In genomic region chr12:7078163-7078562, GRCh38 we compare ENCODE assay signal across 32 cellular contexts. TPM values are rescaled to one million over a fixed set of nuclear protein-coding genes. Genes with fewer than 3 reads are reported as not detected.
A peak's percentile ranks its signal among the peaks of the same experiment; 100 is the strongest.
DNase-seq lines count a peak whose midpoint lies in the region; ATAC-seq and TF ChIP-seq lines count a peak whose summit lies in the region.
"Had no signal": no experiment of that assay in that cellular context is flagged by ENCODE, and none has a peak within 500 bp of the region (broad histone marks: within the 10 kb centered on the region; RNA-seq: fewer than 3 reads in every experiment).

No MANE protein-coding gene starts in this region.

- no peak overlapping the region for H3K27ac ChIP-seq in OCI-LY3 (ENCODE audit: low read length)
- no peak overlapping the region for H3K27ac ChIP-seq in foreskin keratinocyte
- H3K27ac ChIP-seq in trophoblast cell (ENCODE audit: low read depth, low read length): no peak overlapping the region
- H3K27ac ChIP-seq in vagina: no peak overlapping the region

- DNase-seq in GM06990 (ENCODE audit: extremely low read depth, insufficient read length): no peak
- DNase-seq in foreskin keratinocyte: no peak
- DNase-seq in trophoblast cell: no peak
- no peak for DNase-seq in vagina (ENCODE audit: extremely low spot score in 2 of 2)
- DNase-seq in nucleus accumbens (lab: John Stamatoyannopoulos, UW): no peak
- DNase-seq: activated CD4-positive, alpha-beta T cell treated with anti-CD3 and anti-CD28 coated beads, Interleukin-2, amount 50 U/mL, for 4 hours; activated CD8-positive, alpha-beta memory T cell treated with anti-CD3 and anti-CD28 coated beads, Interleukin-2, amount 10 ng/mL, durations not matched to agents 7 days and 5 days; activated gamma-delta T cell; activated naive CD8-positive, alpha-beta T cell treated with anti-CD3 and anti-CD28 coated beads for 36 hours; activated T-cell treated with anti-CD3 and anti-CD28 coated beads, Interleukin-2, amount 50 U/mL, for 4 hours; anterior cingulate cortex; effector memory CD4-positive, alpha-beta T cell; H9; hypothalamus; left colon; mammary epithelial cell; NCI-H1436 treated with DMSO at 0.1 percent for 48 hours; NCI-H2107; NCI-H82; T-helper 2 cell; transverse colon had no signal

- H2AK5ac ChIP-seq in trophoblast cell (ENCODE audit: low read length): no peak overlapping the region

- H3K36me3 ChIP-seq in GM06990 (ENCODE audit: control insufficient read depth, insufficient read depth, low read length) (no peaks in the 10 kb centered on the region), OCI-LY3 (replicated peaks; ENCODE audit: low read depth, low read length) (no peaks in the 10 kb centered on the region), trophoblast cell (ENCODE audit: control insufficient read depth in 1 of 2, insufficient read depth in 2 of 2, low read length in 2 of 2) (no peaks in the 10 kb centered on the region), vagina (peaks cover 0 to 27% of the 10 kb centered on the region in 2 donors)
- H3K36me3 ChIP-seq: transverse colon had no signal

- TF ChIP-seq POLR2A in vagina (IDR thresholded peaks at IDR 0.05): no peak

- H3K4ac ChIP-seq in trophoblast cell (ENCODE audit: low read depth, low read length): no peak overlapping the region

- no peak overlapping the region for H2BK12ac ChIP-seq in trophoblast cell (ENCODE audit: low read length)

- H3K79me2 ChIP-seq in OCI-LY3 (ENCODE audit: low read length) (no peaks in the 10 kb centered on the region), trophoblast cell (ENCODE audit: control insufficient read depth, insufficient read depth, low read length, poor library complexity) (no peaks in the 10 kb centered on the region)

- H4K20me1 ChIP-seq in OCI-LY3 (ENCODE audit: insufficient read depth, low read length): no peaks in the 10 kb centered on the region

- no peaks in the 10 kb centered on the region for H3K27me3 ChIP-seq in GM06990 (replicated peaks; ENCODE audit: control insufficient read depth, insufficient read depth, low read length)
- H3K27me3 ChIP-seq in OCI-LY3 (ENCODE audit: low read depth, low read length): 0 out of 2 replicates have a peak, but pooled peaks cover 8% of the 10 kb centered on the region
- H3K27me3 ChIP-seq in foreskin keratinocyte: no peaks in the 10 kb centered on the region
- no peaks in the 10 kb centered on the region for H3K27me3 ChIP-seq in trophoblast cell (ENCODE audit: insufficient read depth, low read length)
- H3K27me3 ChIP-seq in vagina: no peaks in the 10 kb centered on the region
- H3K27me3 ChIP-seq: transverse colon had no signal

- H4K91ac ChIP-seq in trophoblast cell (ENCODE audit: low read depth, low read length): no peak overlapping the region

- H3K9me3 ChIP-seq in OCI-LY3 (ENCODE audit: insufficient read depth, low read length): 0 out of 2 replicates have a peak, but pooled peaks cover 2% of the 10 kb centered on the region
- H3K9me3 ChIP-seq in trophoblast cell (ENCODE audit: insufficient read depth, low read depth, low read length): no peaks in the 10 kb centered on the region
- H3K9me3 ChIP-seq in vagina: no peaks in the 10 kb centered on the region
- H3K9me3 ChIP-seq: transverse colon had no signal

- H3K79me1 ChIP-seq in trophoblast cell (ENCODE audit: low read length): no peaks in the 10 kb centered on the region

- H3K4me2 ChIP-seq in OCI-LY3 (ENCODE audit: low read length): no peak overlapping the region
- H3K4me2 ChIP-seq in trophoblast cell (ENCODE audit: low read length): no peak overlapping the region

- no peak overlapping the region for H4K8ac ChIP-seq in trophoblast cell (ENCODE audit: low read depth, low read length)

- H3K4me3 ChIP-seq in GM06990 (replicated peaks; ENCODE audit: low read depth, low read length) (no peak overlapping the region), OCI-LY3 (ENCODE audit: low read length) (no peak overlapping the region), trophoblast cell (ENCODE audit: low read depth, low read length) (no peak overlapping the region), vagina (no peak overlapping the region)
- H3K4me3 ChIP-seq: transverse colon had no signal

- no peak overlapping the region for H3K23ac ChIP-seq in trophoblast cell (ENCODE audit: low read length)

- intact Hi-C loops in vagina (cut with DNase I): no loop called here

- H2BK120ac ChIP-seq in trophoblast cell (ENCODE audit: insufficient read depth, low read length, poor library complexity): no peak overlapping the region

- TF ChIP-seq CTCF in GM06990 (IDR thresholded peaks at IDR 0.05; ENCODE audit: insufficient read depth, low read length, poor library complexity, severe bottlenecking): peak; percentile 14
- 0 out of 2 replicates have a peak, but pooled peaks have one; percentile 16 for TF ChIP-seq CTCF in OCI-LY3 (IDR thresholded peaks at IDR 0.05; ENCODE audit: low read depth, low read length)
- TF ChIP-seq CTCF in foreskin keratinocyte (conservative IDR thresholded peaks at IDR 0.05): peak; percentile 12
- TF ChIP-seq CTCF in vagina (IDR thresholded peaks at IDR 0.05): no peak

- ATAC-seq in foreskin keratinocyte: no peak
- ATAC-seq: activated CD4-positive, CD25-positive, alpha-beta regulatory T cell treated with anti-CD3 and anti-CD28 coated beads, Interleukin-2, amount 50 U/mL, for 24 hours; activated CD8-positive, alpha-beta memory T cell treated with anti-CD3 and anti-CD28 coated beads, Interleukin-2, amount 10 ng/mL, durations not matched to agents 7 days and 5 days; activated T-cell treated with anti-CD3 and anti-CD28 coated beads, Interleukin-2, amount 50 U/mL, for 4 hours; left colon; natural killer cell treated with Interleukin-12 subunit alpha and Interleukin-12 subunit beta and Interleukin-15 and Interleukin-18, amount 100 ng/mL, for 72 hours; stimulated activated effector memory CD8-positive, alpha-beta T cell treated with anti-CD3 and anti-CD28 coated beads, Interleukin-12 subunit alpha, Interleukin-12 subunit beta, amount 100 ng/mL, for 72 hours had no signal

- H4K12ac ChIP-seq in trophoblast cell (ENCODE audit: low read depth, low read length): no peak overlapping the region

- H2BK5ac ChIP-seq in trophoblast cell (ENCODE audit: low read depth, low read length, poor library complexity): no peak overlapping the region

- no peak overlapping the region for H3K18ac ChIP-seq in trophoblast cell (ENCODE audit: low read length)

- H2AFZ ChIP-seq in OCI-LY3 (ENCODE audit: low read depth, low read length): no peak overlapping the region
- no peak overlapping the region for H2AFZ ChIP-seq in trophoblast cell (ENCODE audit: insufficient read depth, low read length, poor library complexity)

- H3K4me1 ChIP-seq in OCI-LY3 (ENCODE audit: low read length) (no peaks in the 10 kb centered on the region), foreskin keratinocyte (peaks cover 10% of the 10 kb centered on the region), trophoblast cell (ENCODE audit: control insufficient read depth in 1 of 2, insufficient read depth in 2 of 2, low read length in 2 of 2) (peaks cover 2 to 5% of the 10 kb centered on the region in 2 experiments), vagina (peaks cover 37% of the 10 kb centered on the region)

- H3K9ac ChIP-seq in OCI-LY3 (ENCODE audit: low read length): no peak overlapping the region
- H3K9ac ChIP-seq in trophoblast cell (ENCODE audit: low read length): no peak overlapping the region

- H3K14ac ChIP-seq in trophoblast cell (ENCODE audit: low read length): no peak overlapping the region

- no CpG with 5 or more reads among the region's 4 CpGs for WGBS in trophoblast cell (ENCODE audit: extremely low coverage, insufficient coverage, insufficient read length)

RNA-seq across cellular contexts. Expression of gene C1R, which starts 14.1 kb away (rescaled TPM):
- 6.1 and 7.8 TPM in 2 replicates for total RNA-seq in foreskin keratinocyte
- 7.0 and 8.9 TPM in 2 replicates for polyA plus RNA-seq in foreskin keratinocyte
- polyA plus RNA-seq in trophoblast cell (2013): 0.49 and 0.57 TPM in 2 replicates
- total RNA-seq in vagina: 830 TPM

RNA-seq across cellular contexts. Expression of gene C1S, which starts 17.6 kb away (rescaled TPM):
- 1.3 and 1.9 TPM in 2 replicates for total RNA-seq in foreskin keratinocyte
- 0.97 and 1.0 TPM in 2 replicates for polyA plus RNA-seq in foreskin keratinocyte
- polyA plus RNA-seq in trophoblast cell (2013): 1.5 TPM in 2 replicates
- total RNA-seq in vagina: 541 TPM

RNA-seq across cellular contexts. Expression of gene C1RL, which starts 30.9 kb away (rescaled TPM):
- total RNA-seq in foreskin keratinocyte (11.3 and 13.4 TPM in 2 replicates), vagina (122 TPM)
- 5.7 and 5.9 TPM in 2 replicates for polyA plus RNA-seq in foreskin keratinocyte
- polyA plus RNA-seq in trophoblast cell (2013): 16.4 and 17.3 TPM in 2 replicates

RNA-seq across cellular contexts. Expression of gene RBP5, which starts 50.5 kb away (rescaled TPM):
- total RNA-seq in foreskin keratinocyte: not detected in 2 replicates
- polyA plus RNA-seq in foreskin keratinocyte: not detected in 2 replicates
- polyA plus RNA-seq in trophoblast cell (2013): 0.15 and 0.23 TPM in 2 replicates
- 3.7 TPM for total RNA-seq in vagina
- total RNA-seq: activated naive CD8-positive, alpha-beta T cell treated with anti-CD3 and anti-CD28 coated beads for 36 hours; activated T-cell treated with anti-CD3 and anti-CD28 coated beads, Interleukin-2, amount 50 U/mL, for 4 hours; bronchial epithelial cell; epithelial cell of proximal tubule; LHCN-M2; mammary epithelial cell; natural killer cell treated with Interleukin-12 subunit alpha and Interleukin-12 subunit beta and Interleukin-15 and Interleukin-18, amount 100 ng/mL, for 72 hours; NCI-H460; osteoblast; skeletal muscle tissue had no signal
- polyA plus RNA-seq: BJ, mammary epithelial cell had no signal

RNA-seq across cellular contexts. Expression of gene CLSTN3, which starts 52.0 kb away (rescaled TPM):
- total RNA-seq in foreskin keratinocyte (5.7 and 6.7 TPM in 2 replicates), vagina (46.2 TPM)
- polyA plus RNA-seq in foreskin keratinocyte: 6.1 and 6.7 TPM in 2 replicates
- 28.4 and 33.1 TPM in 2 replicates for polyA plus RNA-seq in trophoblast cell (2013)

Comparison
In these comparisons a context has a peak if more than half of its experiments do, and no peak if none do; other contexts are left out.
1. CTCF ChIP-seq: peak in GM06990 (single experiment), OCI-LY3 (single experiment) and foreskin keratinocyte (single experiment); none in vagina (0 of 3).
2. RNA of gene C1R, which starts 14.1 kb away (total RNA-seq): 830 TPM in vagina (single experiment); 6.1 to 7.8 TPM in foreskin keratinocyte; every median in the first group is over 10 times any median in the second.
3. RNA of gene C1S, which starts 17.6 kb away (total RNA-seq): 541 TPM in vagina (single experiment); 1.3 to 1.9 TPM in foreskin keratinocyte; every median in the first group is over 100 times any median in the second.